8 cellular contexts compared by ENCODE assay signal in genomic region chr12:70365398-70365647, GRCh38. TPM values are rescaled to one million over a fixed set of nuclear protein-coding genes. Genes with fewer than 3 reads are reported as not detected.
DNase-seq lines count a peak whose midpoint lies in the region; ATAC-seq, FAIRE-seq and TF ChIP-seq lines count a peak whose summit lies in the region.

No MANE protein-coding gene starts in this region.

- peak overlapping the region in 1 of 4 experiments; percentile 16; a peak in 1 of 7 replicates for H3K9ac ChIP-seq in H1 (replicated peaks in 1 of 4; ENCODE audit: extremely low read depth in 1 of 4, low read depth in 3 of 4, low read length in 3 of 4)

- no peak for TF ChIP-seq CTCF in CD4-positive, alpha-beta T cell (IDR thresholded peaks at IDR 0.05)
- no peak for TF ChIP-seq CTCF in NB4 (IDR thresholded peaks at IDR 0.05; ENCODE audit: low read depth, low read length)
- TF ChIP-seq CTCF in H1 (IDR thresholded peaks at IDR 0.05; ENCODE audit: control extremely low read depth in 1 of 3, insufficient read depth in 1 of 3, low read depth in 1 of 3, low read length in 3 of 3): no peak
- no peak for TF ChIP-seq CTCF in neutrophil (IDR thresholded peaks at IDR 0.05)

- no peak overlapping the region for H3K27ac ChIP-seq in CD4-positive, alpha-beta T cell (ENCODE audit: low read depth, low read length)
- H3K27ac ChIP-seq in H1 (ENCODE audit: low read depth, low read length) (no peak overlapping the region), neutrophil (no peak overlapping the region)

- H3K27me3 Mint-ChIP-seq in CD4-positive, alpha-beta T cell: peaks cover 5% of the 10 kb centered on the region

- no peak for DNase-seq in CD4-positive, alpha-beta T cell
- no peak for DNase-seq in NB4 (ENCODE audit: low read depth)
- peak in 1 of 2 experiments; percentile 65 for DNase-seq in H1 (ENCODE audit: low read depth in 1 of 2, low spot score in 2 of 2)
- no peak for DNase-seq in NCI-H69 (lab: John Stamatoyannopoulos, UW)
- no peak for DNase-seq in mucosa of gallbladder (ENCODE audit: low spot score)

- TF ChIP-seq EP300 in H1 (IDR thresholded peaks at IDR 0.05; ENCODE audit: borderline replicate concordance in 1 of 2, low read depth in 2 of 2, low read length in 2 of 2): no peak

- no peak overlapping the region; the same call in 1 of the 2 replicates for H3K18ac ChIP-seq in H1 (ENCODE audit: extremely low read depth, low read length)

- TF ChIP-seq POLR2A in NB4 (IDR thresholded peaks at IDR 0.05; ENCODE audit: extremely low read depth, insufficient read length) (no peak), H1 (IDR thresholded peaks at IDR 0.05; ENCODE audit: control extremely low read depth in 1 of 2, low read depth in 2 of 2, low read length in 2 of 2) (no peak)

- TF ChIP-seq RAD21 in H1 (IDR thresholded peaks at IDR 0.05 in 1 of 2, conservative IDR thresholded peaks at IDR 0.05 in 1 of 2; ENCODE audit: low read depth in 2 of 2, low read length in 2 of 2): no peak

- intact Hi-C loops in CD4-positive, alpha-beta T cell (cut with DNase I, micrococcal nuclease): loop anchor here in 1 of 2 experiments (2.0 to 10.0 kb wide), 3 partner anchors 123 to 1299 kb away; partner anchors contain the start of genes CCT2, CNOT2, THAP2 and ZFC3H1

- H3K4ac ChIP-seq in H1 (replicated peaks; ENCODE audit: insufficient read length, low read depth, low read length): peak overlapping the region; percentile 27

- ATAC-seq in CD4-positive, alpha-beta T cell (ENCODE audit: poor library complexity): no peak
- ATAC-seq in GM18907 (IDR thresholded peaks at IDR 0.05; ENCODE audit: unreplicated experiment) (no peak), GM19351 (IDR thresholded peaks at IDR 0.05; ENCODE audit: unreplicated experiment) (no peak)

- H2BK20ac ChIP-seq in H1 (ENCODE audit: low read length): 0 out of 2 replicates have a peak overlapping the region, but pooled peaks have one; percentile 51

- H3K56ac ChIP-seq in H1 (replicated peaks; ENCODE audit: insufficient read length, low read depth, low read length): no peak overlapping the region

- H4K5ac ChIP-seq in H1 (ENCODE audit: insufficient read length, low read depth, low read length): no peak overlapping the region

- H3K4me1 ChIP-seq in H1 (replicated peaks in 1 of 4; ENCODE audit: control insufficient read depth in 3 of 4, insufficient read depth in 4 of 4, low read length in 3 of 4) (peaks cover 0 to 7% (median 3%) of the 10 kb centered on the region in 4 experiments; a peak in 4 of 7 replicates), neutrophil (ENCODE audit: control insufficient read depth in 1 of 2, insufficient read depth in 1 of 2, low read depth in 1 of 2, low read length in 1 of 2) (peaks cover 14 to 17% of the 10 kb centered on the region in 2 experiments)

- peaks cover 0 to 21% of the 10 kb centered on the region in 2 experiments; a peak in 2 of 4 replicates for H3K79me2 ChIP-seq in H1 (ENCODE audit: control insufficient read depth in 1 of 2, insufficient read depth in 2 of 2, low read length in 2 of 2)

- H3K9me3 Mint-ChIP-seq in CD4-positive, alpha-beta T cell: no peaks in the 10 kb centered on the region

- H4K91ac ChIP-seq in H1 (replicated peaks; ENCODE audit: insufficient read length, low read length): no peak overlapping the region

- POLR2A ChIA-PET in CD4-positive, alpha-beta T cell (lab: Charles Lee): interaction anchor here (0.5 to 3.2 kb wide), 4 partner anchors 8 to 122 kb away, joined by 3 to 32 read pairs (median 14); partner anchors contain the start of gene CNOT2
- POLR2A ChIA-PET in H1 (lab: Charles Lee; ENCODE audit: partially characterized antibody): interaction anchor here (0.8 to 2.6 kb wide), 4 partner anchors 10 to 469 kb away, joined by 3 to 11 read pairs (median 4); no protein-coding TSS in a partner anchor

- peak overlapping the region; percentile 12 for H3K27ac Mint-ChIP-seq in CD4-positive, alpha-beta T cell

- no peak for FAIRE-seq in H1 (lab: Jason Lieb, UNC)

- H3K4me3 Mint-ChIP-seq in CD4-positive, alpha-beta T cell: peak overlapping the region; percentile 79

- H3K4me3 ChIP-seq in NB4 (ENCODE audit: low read depth, low read length) (peak overlapping the region; percentile 60), H1 (ENCODE audit: extremely low read depth in 1 of 4, insufficient read depth in 2 of 4, low read depth in 3 of 4, low read length in 4 of 4) (peak overlapping the region; percentile 64 to 87 (median 78)), neutrophil (ENCODE audit: low read depth in 1 of 2, low read length in 1 of 2) (peak overlapping the region; percentile 73 to 77)

- H2BK15ac ChIP-seq in H1 (ENCODE audit: low read length): 0 out of 2 replicates have a peak overlapping the region, but pooled peaks have one; percentile 50

- H3K23me2 ChIP-seq in H1 (ENCODE audit: low read depth, low read length): peaks cover 16% of the 10 kb centered on the region

- peak overlapping the region; percentile 23; the same call in 1 of the 2 replicates for H2BK12ac ChIP-seq in H1 (ENCODE audit: low read depth, low read length)

- 0% methylated on average over 6 of the region's 6 CpGs; no CpG with 5 or more reads in 1 of the 2 experiments for WGBS in H1 (ENCODE audit: extremely low coverage in 1 of 2, insufficient coverage in 1 of 2, insufficient read length in 1 of 2, insufficient replicate concordance in 2 of 2, low coverage in 1 of 2, low lambda C conversion rate in 2 of 2, missing lambda C conversion rate in 1 of 2), 2 experiments

- CTCF ChIA-PET in CD4-positive, alpha-beta T cell (lab: Charles Lee): no interaction called here
- CTCF ChIA-PET in H1 (lab: Charles Lee; ENCODE audit: partially characterized antibody): interaction anchor here (1.1 kb wide), 1 partner anchor 486 kb away, joined by 3 read pairs; no protein-coding TSS in a partner anchor

- no peak overlapping the region for H3K14ac ChIP-seq in H1 (ENCODE audit: insufficient read length)

- 0 out of 2 replicates have a peak, but pooled peaks cover 2% of the 10 kb centered on the region for H3K79me1 ChIP-seq in H1 (ENCODE audit: low read depth, low read length)

- no peak overlapping the region for H2AK5ac ChIP-seq in H1 (ENCODE audit: low read depth, low read length)

- no peaks in the 10 kb centered on the region for H4K20me1 ChIP-seq in H1 (replicated peaks in 1 of 2; ENCODE audit: control insufficient read depth in 1 of 2, insufficient read depth in 2 of 2, low read length in 2 of 2)

- H2BK5ac ChIP-seq in H1 (ENCODE audit: low read depth, low read length): peak overlapping the region; percentile 58; the same call in 1 of the 2 replicates

- H3K36me3 Mint-ChIP-seq in CD4-positive, alpha-beta T cell (ENCODE audit: low read depth): peaks cover 10% of the 10 kb centered on the region

- H3K9me3 ChIP-seq in CD4-positive, alpha-beta T cell (ENCODE audit: control insufficient read depth, low read length): no peaks in the 10 kb centered on the region
- no peaks in the 10 kb centered on the region for H3K9me3 ChIP-seq in H1 (ENCODE audit: insufficient read depth in 2 of 2, low read depth in 1 of 2, low read length in 1 of 2)
- H3K9me3 ChIP-seq in neutrophil: no peaks in the 10 kb centered on the region

- H3K36me3 ChIP-seq in H1 (ENCODE audit: control insufficient read depth in 2 of 4, insufficient read depth in 4 of 4, low read length in 3 of 4): no peaks in the 10 kb centered on the region
- H3K36me3 ChIP-seq in neutrophil: no peaks in the 10 kb centered on the region

- H4K8ac ChIP-seq in H1 (ENCODE audit: extremely low read depth, insufficient read depth, low read length): no peak overlapping the region; the same call in 1 of the 2 replicates

- H2BK120ac ChIP-seq in H1 (replicated peaks; ENCODE audit: low read depth, low read length): no peak overlapping the region

- H3K4me2 ChIP-seq in H1 (ENCODE audit: insufficient read depth in 1 of 2, low read depth in 2 of 2, low read length in 2 of 2): peak overlapping the region; percentile 97

- H2AFZ ChIP-seq in H1 (ENCODE audit: low read length): peak overlapping the region; percentile 85

- H3K27me3 ChIP-seq in CD4-positive, alpha-beta T cell (ENCODE audit: control insufficient read depth, insufficient read depth, low read length): peaks cover 7% of the 10 kb centered on the region
- H3K27me3 ChIP-seq in H1 (replicated peaks in 1 of 4; ENCODE audit: control insufficient read depth in 3 of 4, extremely low read depth in 1 of 4, insufficient read depth in 3 of 4, low read length in 3 of 4) (peaks cover 0 to 7% (median 0%) of the 10 kb centered on the region in 4 experiments; a peak in 2 of 7 replicates), neutrophil (peaks cover 97% of the 10 kb centered on the region)

- peaks cover 33% of the 10 kb centered on the region for H3K4me1 Mint-ChIP-seq in CD4-positive, alpha-beta T cell (ENCODE audit: low read depth)

- H3K23ac ChIP-seq in H1 (ENCODE audit: insufficient read length): no peak overlapping the region

TF ChIP-seq in H1, 55 proteins besides CTCF, POLR2A, EP300 and RAD21:
- TF ChIP-seq, protein P1, sequence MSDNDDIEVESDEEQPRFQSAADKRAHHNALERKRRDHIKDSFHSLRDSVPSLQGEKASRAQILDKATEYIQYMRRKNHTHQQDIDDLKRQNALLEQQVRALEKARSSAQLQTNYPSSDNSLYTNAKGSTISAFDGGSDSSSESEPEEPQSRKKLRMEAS (IDR thresholded peaks at IDR 0.05): no peak
- peak; percentile 36; the same call in 1 of the 2 replicates for TF ChIP-seq TAF1 (IDR thresholded peaks at IDR 0.05; ENCODE audit: low read depth, low read length)
TF ChIP-seq in H1: peak in this region for 1.

RNA-seq across cellular contexts. Expression of gene KCNMB4, which starts 0.8 kb away (rescaled TPM):
- under 1 TPM; 0.53 to 0.71 TPM for total RNA-seq in CD4-positive, alpha-beta T cell
- 12.7 and 16.0 TPM in 2 replicates for total RNA-seq in H1 (2021; fragmentation: NEBNext Ultra II Directional; extraction: Animal tissue kit (Norgen Biotek cat#: 25700))
- polyA plus RNA-seq in H1 (2011; rRNA removed): 10.0 and 10.9 TPM in 2 replicates
- polyA plus RNA-seq in H1 (2011; cell fraction: cytosol; rRNA removed): 11.1 TPM
- polyA plus RNA-seq in H1 (2011; cell fraction: nucleus; rRNA removed): 7.1 TPM
- polyA plus RNA-seq in H1 (2012, experiment 1 of 2): 8.4 to 10.0 TPM (median 9.3 TPM) in 4 replicates
- polyA plus RNA-seq in H1 (2012, experiment 2 of 2): 5.1 TPM
- polyA plus RNA-seq in H1 (2013, experiment 1 of 2): 15.0 TPM
- 15.6 TPM for polyA plus RNA-seq in H1 (2013, experiment 2 of 2)
- 11.4 and 11.8 TPM in 2 replicates for polyA minus RNA-seq in H1 (2011; rRNA and poly(A)+ RNA removed)
- 8.1 TPM for polyA minus RNA-seq in H1 (2011; cell fraction: cytosol; rRNA and poly(A)+ RNA removed)
- 9.3 TPM for polyA minus RNA-seq in H1 (2011; cell fraction: nucleus; rRNA and poly(A)+ RNA removed)
- 3.1 TPM for total RNA-seq in mucosa of gallbladder
